Comparison of ENCODE assay signal across 8 cellular contexts in the genomic region with DNA sequence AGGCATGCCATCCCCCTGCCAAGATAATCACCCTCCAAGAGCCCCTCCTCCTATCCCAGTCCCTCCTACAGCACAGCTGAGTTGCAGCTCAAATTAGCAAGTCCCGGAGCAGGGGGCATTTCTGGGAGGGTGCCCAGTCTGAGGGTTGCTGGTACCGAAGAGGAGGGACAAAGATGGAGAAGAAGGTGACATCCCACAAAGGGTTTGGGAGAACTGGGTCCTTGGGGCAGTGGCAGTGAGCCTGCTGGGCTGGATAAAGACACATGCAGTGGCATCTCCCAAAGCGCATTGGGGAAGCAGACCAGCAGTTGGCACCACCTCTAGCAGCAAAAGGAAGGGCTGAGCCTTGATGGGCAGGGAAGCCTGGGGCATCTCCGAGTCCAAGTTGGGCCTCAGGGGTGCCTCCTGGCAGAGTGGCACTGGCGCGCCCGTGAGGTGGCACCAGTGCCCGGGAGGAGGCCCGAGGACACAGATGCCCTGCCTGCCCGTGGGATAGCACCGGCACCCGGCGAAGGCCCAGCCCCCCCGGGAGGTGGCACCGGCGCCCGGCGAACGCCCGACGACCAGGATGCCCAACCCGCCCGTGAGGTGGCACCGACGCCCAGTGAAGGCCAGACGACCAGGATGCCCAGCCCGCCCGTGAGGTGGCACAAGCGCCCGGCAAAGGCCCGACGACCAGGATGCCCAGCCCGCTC. TPM values are rescaled to one million over a fixed set of nuclear protein-coding genes. Genes with fewer than 3 reads are reported as not detected.
DNase-seq lines count a peak whose midpoint lies in the region; ATAC-seq, FAIRE-seq and TF ChIP-seq lines count a peak whose summit lies in the region.

No MANE protein-coding gene starts in this region.

- H3K4me3 ChIP-seq in WI38 (ENCODE audit: low read depth, low read length) (peak overlapping the region; percentile 80), esophagus squamous epithelium (peak overlapping the region; percentile 68 to 98 (median 90))

- H3K36me3 ChIP-seq in esophagus squamous epithelium = no peaks in the 10 kb centered on the region

- peak overlapping the region; percentile 64 to 79 for H3K27ac Mint-ChIP-seq in natural killer cell treated with Interleukin-12 subunit alpha and Interleukin-12 subunit beta and Interleukin-15 and Interleukin-18, amount 100 ng/mL, for 72 hours

- H3K27ac ChIP-seq in esophagus squamous epithelium = peak overlapping the region; percentile 91 to 99 (median 98)

- no peaks in the 10 kb centered on the region for H3K27me3 Mint-ChIP-seq in natural killer cell treated with Interleukin-12 subunit alpha and Interleukin-12 subunit beta and Interleukin-15 and Interleukin-18, amount 100 ng/mL, for 72 hours

- H3K4me3 Mint-ChIP-seq in natural killer cell treated with Interleukin-12 subunit alpha and Interleukin-12 subunit beta and Interleukin-15 and Interleukin-18, amount 100 ng/mL, for 72 hours = peak overlapping the region; percentile 72

- TF ChIP-seq CTCF in WI38 (IDR thresholded peaks at IDR 0.05; ENCODE audit: low read depth, low read length) = no peak
- no peak for TF ChIP-seq CTCF in esophagus squamous epithelium (IDR thresholded peaks at IDR 0.05)

- no peaks in the 10 kb centered on the region for H3K9me3 Mint-ChIP-seq in natural killer cell treated with Interleukin-12 subunit alpha and Interleukin-12 subunit beta and Interleukin-15 and Interleukin-18, amount 100 ng/mL, for 72 hours

- no peaks in the 10 kb centered on the region for H3K27me3 ChIP-seq in esophagus squamous epithelium

- TF ChIP-seq POLR2A in esophagus squamous epithelium (IDR thresholded peaks at IDR 0.05) (no peak), GM12892 (IDR thresholded peaks at IDR 0.05; ENCODE audit: low read depth, low read length) (no peak)

- H3K9me3 ChIP-seq in esophagus squamous epithelium = no peaks in the 10 kb centered on the region

- H3K4me1 ChIP-seq in esophagus squamous epithelium = peaks cover 17 to 61% (median 20%) of the 10 kb centered on the region in 3 donors

- DNase-seq in activated CD4-positive, CD25-positive, alpha-beta regulatory T cell treated with anti-CD3 and anti-CD28 coated beads, Interleukin-2, amount 50 U/mL, for 16 hours (ENCODE audit: low read depth, low spot score) = peak; percentile 6
- DNase-seq in esophagus squamous epithelium (lab: John Stamatoyannopoulos, UW) (no peak), NCI-H1105 treated with DMSO at 0.1 percent for 48 hours (lab: John Stamatoyannopoulos, UW) (no peak), GM12892 (ENCODE audit: insufficient read length) (no peak), NCI-H774 (lab: John Stamatoyannopoulos, UW) (no peak)
- peak; percentile 72 for DNase-seq in natural killer cell treated with Interleukin-12 subunit alpha and Interleukin-12 subunit beta and Interleukin-15 and Interleukin-18, amount 100 ng/mL, for 72 hours (ENCODE audit: low spot score)

- WGBS in esophagus squamous epithelium, 2 donors = 0 to 17% methylated on average over 1 to 2 of the region's 33 CpGs

- intact Hi-C loops in esophagus squamous epithelium (cut with DNase I) = no loop called here

- peaks cover 18 to 25% of the 10 kb centered on the region in 2 donors for H3K4me1 Mint-ChIP-seq in natural killer cell treated with Interleukin-12 subunit alpha and Interleukin-12 subunit beta and Interleukin-15 and Interleukin-18, amount 100 ng/mL, for 72 hours (ENCODE audit: low read depth in 2 of 2)

- no peak for ATAC-seq in activated CD4-positive, CD25-positive, alpha-beta regulatory T cell treated with anti-CD3 and anti-CD28 coated beads, Interleukin-2, amount 50 U/mL, for 24 hours
- ATAC-seq in natural killer cell treated with Interleukin-12 subunit alpha and Interleukin-12 subunit beta and Interleukin-15 and Interleukin-18, amount 100 ng/mL, for 72 hours = no peak

- no peak for FAIRE-seq in GM12892 (lab: Jason Lieb, UNC)

- H3K36me3 Mint-ChIP-seq in natural killer cell treated with Interleukin-12 subunit alpha and Interleukin-12 subunit beta and Interleukin-15 and Interleukin-18, amount 100 ng/mL, for 72 hours = no peaks in the 10 kb centered on the region

RNA-seq across cellular contexts. Expression of a gene that starts 0.6 kb away (rescaled TPM):
- total RNA-seq in esophagus squamous epithelium = 100 to 1,000 TPM in 1 of 4 donors, 10 to 100 TPM in 3; 55.5 to 118 (median 73.3) TPM
- 10 to 100 TPM; 15.5 to 17.8 TPM for total RNA-seq in natural killer cell treated with Interleukin-12 subunit alpha and Interleukin-12 subunit beta and Interleukin-15 and Interleukin-18, amount 100 ng/mL, for 72 hours
- 4.8 TPM for polyA plus RNA-seq in GM12892 (2012; ENCODE audit: missing spikeins)

RNA-seq across cellular contexts. Expression of a gene that starts 1.1 kb away (rescaled TPM):
- total RNA-seq in esophagus squamous epithelium = 1 to 10 TPM in 2 of 4 donors, under 1 TPM in 2; 0.11 to 2.5 (median 1.3) TPM
- under 1 TPM in 1 of 2 donors, not detected in 1; 0.47 TPM for total RNA-seq in natural killer cell treated with Interleukin-12 subunit alpha and Interleukin-12 subunit beta and Interleukin-15 and Interleukin-18, amount 100 ng/mL, for 72 hours
- 1.0 TPM for polyA plus RNA-seq in GM12892 (2012; ENCODE audit: missing spikeins)

Comparison
In these comparisons a context has a peak if more than half of its experiments do, and no peak if none do; other contexts are left out.
1. DNase-seq: peak in activated CD4-positive, CD25-positive, alpha-beta regulatory T cell treated with anti-CD3 and anti-CD28 coated beads, Interleukin-2, amount 50 U/mL, for 16 hours (single experiment) and natural killer cell treated with Interleukin-12 subunit alpha and Interleukin-12 subunit beta and Interleukin-15 and Interleukin-18, amount 100 ng/mL, for 72 hours (single experiment); none in esophagus squamous epithelium (single experiment), NCI-H1105 treated with DMSO at 0.1 percent for 48 hours (single experiment), GM12892 (single experiment) and NCI-H774 (single experiment).